In genomic region chr20:13130100-13130706, GRCh38 we compare ENCODE assay signal across 1 cellular context.
TF ChIP-seq lines count a peak whose summit lies in the region.

No MANE protein-coding gene starts in this region.

TF ChIP-seq in HepG2, 621 proteins besides CTCF, POLR2A, EP300 and RAD21 (continued from another document):
- TF ChIP-seq POLR2G (IDR thresholded peaks at IDR 0.05; ENCODE audit: low read depth, low read length): no peak
- no peak for TF ChIP-seq KLF15 (CRISPR knock-in tag; IDR thresholded peaks at IDR 0.05; ENCODE audit: borderline replicate concordance)
- 0 out of 2 replicates have a peak, but pooled peaks have one; percentile 53 for TF ChIP-seq ZBTB7B (CRISPR knock-in tag; IDR thresholded peaks at IDR 0.05)
- TF ChIP-seq CCDC6 (CRISPR knock-in tag; IDR thresholded peaks at IDR 0.05): 0 out of 2 replicates have a peak, but pooled peaks have one; percentile 34
- peak; percentile 56; the same call in 1 of the 2 replicates for TF ChIP-seq HMG20A (CRISPR knock-in tag; IDR thresholded peaks at IDR 0.05; ENCODE audit: borderline replicate concordance)
- no peak for TF ChIP-seq NR2F1 (CRISPR knock-in tag; IDR thresholded peaks at IDR 0.05)
- no peak for TF ChIP-seq CHD4 (IDR thresholded peaks at IDR 0.05; ENCODE audit: borderline replicate concordance, low read length)
- TF ChIP-seq NCOA5 (CRISPR knock-in tag; IDR thresholded peaks at IDR 0.05): no peak
- TF ChIP-seq SOX5 (CRISPR knock-in tag; IDR thresholded peaks at IDR 0.05; ENCODE audit: borderline replicate concordance): peak; percentile 70
- no peak for TF ChIP-seq SSRP1 (CRISPR knock-in tag; IDR thresholded peaks at IDR 0.05)
- TF ChIP-seq KLF13 (CRISPR knock-in tag; IDR thresholded peaks at IDR 0.05): no peak
- no peak for TF ChIP-seq ZNF720 (CRISPR knock-in tag; IDR thresholded peaks at IDR 0.05)
- TF ChIP-seq GATAD2A (CRISPR knock-in tag; IDR thresholded peaks at IDR 0.05): peak; percentile 42; the same call in 1 of the 2 replicates
- 0 out of 2 replicates have a peak, but pooled peaks have one; percentile 43 for TF ChIP-seq ZNF543 (CRISPR knock-in tag; IDR thresholded peaks at IDR 0.05)
- TF ChIP-seq FOXK1 (CRISPR knock-in tag; IDR thresholded peaks at IDR 0.05; ENCODE audit: borderline replicate concordance, low read depth): no peak
- TF ChIP-seq ZBTB34 (CRISPR knock-in tag; IDR thresholded peaks at IDR 0.05): 0 out of 2 replicates have a peak, but pooled peaks have one; percentile 65
- peak; percentile 55; the same call in 1 of the 2 replicates for TF ChIP-seq ZBTB7A (CRISPR knock-in tag; IDR thresholded peaks at IDR 0.05)
- no peak for TF ChIP-seq ZFP36L2 (CRISPR knock-in tag; IDR thresholded peaks at IDR 0.05)
- no peak for TF ChIP-seq HDAC1 (CRISPR knock-in tag; IDR thresholded peaks at IDR 0.05)
- TF ChIP-seq ZNF891 (CRISPR knock-in tag; IDR thresholded peaks at IDR 0.05): no peak
- TF ChIP-seq ARID2 (CRISPR knock-in tag; IDR thresholded peaks at IDR 0.05; ENCODE audit: borderline replicate concordance): 0 out of 2 replicates have a peak, but pooled peaks have one; percentile 35
- no peak for TF ChIP-seq SOX6 (IDR thresholded peaks at IDR 0.05)
- TF ChIP-seq SOX6 (CRISPR knock-in tag; IDR thresholded peaks at IDR 0.05): 0 out of 2 replicates have a peak, but pooled peaks have one; percentile 44
- TF ChIP-seq SNAPC2 (CRISPR knock-in tag; IDR thresholded peaks at IDR 0.05): peak; percentile 68; the same call in 1 of the 2 replicates
- TF ChIP-seq SP2 (CRISPR knock-in tag; IDR thresholded peaks at IDR 0.05): no peak
- TF ChIP-seq SIN3B (IDR thresholded peaks at IDR 0.05; ENCODE audit: low read length): no peak
- TF ChIP-seq EZH2 (conservative IDR thresholded peaks at IDR 0.05; ENCODE audit: low read depth, low read length): no peak
- peak; percentile 70 for TF ChIP-seq TEAD3 (CRISPR knock-in tag; optimal IDR thresholded peaks at IDR 0.05; ENCODE audit: borderline replicate concordance)
- no peak for TF ChIP-seq HIVEP1 (CRISPR knock-in tag; IDR thresholded peaks at IDR 0.05)
- no peak for TF ChIP-seq GTF3A (CRISPR knock-in tag; conservative IDR thresholded peaks at IDR 0.05)
- peak; percentile 42; the same call in 1 of the 2 replicates for TF ChIP-seq BCL6 (CRISPR knock-in tag; IDR thresholded peaks at IDR 0.05)
- no peak for TF ChIP-seq ZNF619 (CRISPR knock-in tag; IDR thresholded peaks at IDR 0.05)
- TF ChIP-seq ZBTB49 (CRISPR knock-in tag; IDR thresholded peaks at IDR 0.05; ENCODE audit: borderline replicate concordance): no peak
- no peak for TF ChIP-seq ZNF367 (CRISPR knock-in tag; IDR thresholded peaks at IDR 0.05; ENCODE audit: borderline replicate concordance)
- no peak for TF ChIP-seq ARNT2 (CRISPR knock-in tag; IDR thresholded peaks at IDR 0.05; ENCODE audit: low read depth)
- no peak for TF ChIP-seq CBX1 (IDR thresholded peaks at IDR 0.05; ENCODE audit: low read depth)
- peak; percentile 30; the same call in 1 of the 2 replicates for TF ChIP-seq ZMYM4 (CRISPR knock-in tag; IDR thresholded peaks at IDR 0.05)
- no peak for TF ChIP-seq NFATC3 (CRISPR knock-in tag; IDR thresholded peaks at IDR 0.05)
- TF ChIP-seq THYN1 (CRISPR knock-in tag; IDR thresholded peaks at IDR 0.05; ENCODE audit: borderline replicate concordance, low read depth): no peak
- peak; percentile 90 for TF ChIP-seq TCF7 (IDR thresholded peaks at IDR 0.05; ENCODE audit: low read depth)
- TF ChIP-seq ZNF430 (CRISPR knock-in tag; IDR thresholded peaks at IDR 0.05): no peak
- no peak for TF ChIP-seq TP53 (CRISPR knock-in tag; conservative IDR thresholded peaks at IDR 0.05)
- no peak for TF ChIP-seq FOXP1 (IDR thresholded peaks at IDR 0.05)
- peak; percentile 35; the same call in 1 of the 2 replicates for TF ChIP-seq FOXP1 (CRISPR knock-in tag; IDR thresholded peaks at IDR 0.05)
- TF ChIP-seq ZNF816 (CRISPR knock-in tag; IDR thresholded peaks at IDR 0.05; ENCODE audit: borderline replicate concordance): no peak
- TF ChIP-seq HES4 (CRISPR knock-in tag; IDR thresholded peaks at IDR 0.05; ENCODE audit: borderline replicate concordance): no peak
